Comparison of ENCODE assay signal across 8 cellular contexts in genomic region chr6:134519456-134519855, GRCh38.
A peak's percentile ranks its signal among the peaks of the same experiment; 100 is the strongest.
DNase-seq lines count a peak whose midpoint lies in the region; ATAC-seq and TF ChIP-seq lines count a peak whose summit lies in the region.

No MANE protein-coding gene starts in this region.

- H3K27ac Mint-ChIP-seq in activated naive CD8-positive, alpha-beta T cell treated with anti-CD3 and anti-CD28 coated beads for 36 hours, result peak overlapping the region; percentile 86
- H3K27ac Mint-ChIP-seq in osteocyte (ENCODE audit: unreplicated experiment), result peak overlapping the region; percentile 80
- no peak overlapping the region for H3K27ac Mint-ChIP-seq in type B pancreatic cell

- no peaks in the 10 kb centered on the region for H3K27me3 Mint-ChIP-seq in activated naive CD8-positive, alpha-beta T cell treated with anti-CD3 and anti-CD28 coated beads for 36 hours
- no peaks in the 10 kb centered on the region for H3K27me3 Mint-ChIP-seq in osteocyte (ENCODE audit: unreplicated experiment)
- peaks cover 5% of the 10 kb centered on the region for H3K27me3 Mint-ChIP-seq in type B pancreatic cell

- peaks cover 2% of the 10 kb centered on the region for H3K36me3 Mint-ChIP-seq in activated naive CD8-positive, alpha-beta T cell treated with anti-CD3 and anti-CD28 coated beads for 36 hours
- H3K36me3 Mint-ChIP-seq in osteocyte (ENCODE audit: unreplicated experiment), result no peaks in the 10 kb centered on the region
- H3K36me3 Mint-ChIP-seq in type B pancreatic cell, result no peaks in the 10 kb centered on the region

- peak overlapping the region; percentile 37 for H3K4me3 Mint-ChIP-seq in activated naive CD8-positive, alpha-beta T cell treated with anti-CD3 and anti-CD28 coated beads for 36 hours
- no peak overlapping the region for H3K4me3 Mint-ChIP-seq in osteocyte (ENCODE audit: unreplicated experiment)
- no peak overlapping the region for H3K4me3 Mint-ChIP-seq in type B pancreatic cell

- peaks cover 44% of the 10 kb centered on the region for H3K4me1 Mint-ChIP-seq in activated naive CD8-positive, alpha-beta T cell treated with anti-CD3 and anti-CD28 coated beads for 36 hours
- H3K4me1 Mint-ChIP-seq in osteocyte (ENCODE audit: unreplicated experiment) (peaks cover 67% of the 10 kb centered on the region), type B pancreatic cell (ENCODE audit: unreplicated experiment) (peaks cover 30% of the 10 kb centered on the region)

- TF ChIP-seq CTCF in osteocyte (IDR thresholded peaks at IDR 0.05) (no peak), type B pancreatic cell (conservative IDR thresholded peaks at IDR 0.05) (no peak)

- ATAC-seq in GM19395 (IDR thresholded peaks at IDR 0.05; ENCODE audit: unreplicated experiment) (peak; percentile 76), GM21528 (IDR thresholded peaks at IDR 0.05; ENCODE audit: low FRiP score, unreplicated experiment) (no peak), esophagus mucosa (no peak), HG03460 (IDR thresholded peaks at IDR 0.05; ENCODE audit: unreplicated experiment) (no peak)

- H3K9me3 Mint-ChIP-seq in activated naive CD8-positive, alpha-beta T cell treated with anti-CD3 and anti-CD28 coated beads for 36 hours, result no peaks in the 10 kb centered on the region
- H3K9me3 Mint-ChIP-seq in osteocyte (ENCODE audit: unreplicated experiment) (no peaks in the 10 kb centered on the region), type B pancreatic cell (no peaks in the 10 kb centered on the region)

- DNase-seq in NOMO-1 (lab: John Stamatoyannopoulos, UW; ENCODE audit: unreplicated experiment in 2 of 2) (peak; percentile 38 to 77), osteocyte (ENCODE audit: extremely low spot score, unreplicated experiment) (no peak), type B pancreatic cell (ENCODE audit: extremely low spot score, unreplicated experiment) (no peak)
- DNase-seq in activated naive CD8-positive, alpha-beta T cell treated with anti-CD3 and anti-CD28 coated beads for 36 hours, result peak; percentile 11

Comparison
In these comparisons a context has a peak if more than half of its experiments do, and no peak if none do; other contexts are left out.
1. DNase-seq: peak in NOMO-1 (2 of 2) and activated naive CD8-positive, alpha-beta T cell treated with anti-CD3 and anti-CD28 coated beads for 36 hours (single experiment); none in osteocyte (single experiment) and type B pancreatic cell (single experiment).